ENCODE assay signal across 1 cellular context in the genomic region with DNA sequence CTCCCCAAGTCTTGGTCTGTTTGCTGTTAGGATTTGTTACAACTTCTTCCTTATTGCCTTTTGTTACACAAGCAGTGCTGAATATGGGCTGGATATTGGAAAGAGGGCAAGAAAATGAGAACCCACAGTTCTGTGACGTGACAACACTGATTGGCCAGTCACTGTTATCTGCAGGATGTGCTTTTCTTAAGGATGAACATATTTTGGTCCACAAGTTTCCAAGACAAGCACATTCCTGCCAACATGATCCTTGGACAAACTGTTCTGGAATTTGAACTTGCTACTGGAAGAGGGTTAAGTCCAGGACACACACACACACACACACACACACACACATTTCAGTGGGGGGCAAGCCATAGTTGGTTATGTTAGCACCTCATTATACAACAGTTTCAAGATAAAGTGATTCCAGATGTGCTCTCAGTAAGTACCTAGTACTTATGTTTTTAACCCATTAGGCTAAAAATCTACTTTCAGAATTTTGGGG.
TF ChIP-seq lines count a peak whose summit lies in the region.

No MANE protein-coding gene starts in this region.

TF ChIP-seq in GM23338, 12 proteins besides CTCF, POLR2A, EP300 and RAD21 (continued from another document):
- TF ChIP-seq, protein P1, sequence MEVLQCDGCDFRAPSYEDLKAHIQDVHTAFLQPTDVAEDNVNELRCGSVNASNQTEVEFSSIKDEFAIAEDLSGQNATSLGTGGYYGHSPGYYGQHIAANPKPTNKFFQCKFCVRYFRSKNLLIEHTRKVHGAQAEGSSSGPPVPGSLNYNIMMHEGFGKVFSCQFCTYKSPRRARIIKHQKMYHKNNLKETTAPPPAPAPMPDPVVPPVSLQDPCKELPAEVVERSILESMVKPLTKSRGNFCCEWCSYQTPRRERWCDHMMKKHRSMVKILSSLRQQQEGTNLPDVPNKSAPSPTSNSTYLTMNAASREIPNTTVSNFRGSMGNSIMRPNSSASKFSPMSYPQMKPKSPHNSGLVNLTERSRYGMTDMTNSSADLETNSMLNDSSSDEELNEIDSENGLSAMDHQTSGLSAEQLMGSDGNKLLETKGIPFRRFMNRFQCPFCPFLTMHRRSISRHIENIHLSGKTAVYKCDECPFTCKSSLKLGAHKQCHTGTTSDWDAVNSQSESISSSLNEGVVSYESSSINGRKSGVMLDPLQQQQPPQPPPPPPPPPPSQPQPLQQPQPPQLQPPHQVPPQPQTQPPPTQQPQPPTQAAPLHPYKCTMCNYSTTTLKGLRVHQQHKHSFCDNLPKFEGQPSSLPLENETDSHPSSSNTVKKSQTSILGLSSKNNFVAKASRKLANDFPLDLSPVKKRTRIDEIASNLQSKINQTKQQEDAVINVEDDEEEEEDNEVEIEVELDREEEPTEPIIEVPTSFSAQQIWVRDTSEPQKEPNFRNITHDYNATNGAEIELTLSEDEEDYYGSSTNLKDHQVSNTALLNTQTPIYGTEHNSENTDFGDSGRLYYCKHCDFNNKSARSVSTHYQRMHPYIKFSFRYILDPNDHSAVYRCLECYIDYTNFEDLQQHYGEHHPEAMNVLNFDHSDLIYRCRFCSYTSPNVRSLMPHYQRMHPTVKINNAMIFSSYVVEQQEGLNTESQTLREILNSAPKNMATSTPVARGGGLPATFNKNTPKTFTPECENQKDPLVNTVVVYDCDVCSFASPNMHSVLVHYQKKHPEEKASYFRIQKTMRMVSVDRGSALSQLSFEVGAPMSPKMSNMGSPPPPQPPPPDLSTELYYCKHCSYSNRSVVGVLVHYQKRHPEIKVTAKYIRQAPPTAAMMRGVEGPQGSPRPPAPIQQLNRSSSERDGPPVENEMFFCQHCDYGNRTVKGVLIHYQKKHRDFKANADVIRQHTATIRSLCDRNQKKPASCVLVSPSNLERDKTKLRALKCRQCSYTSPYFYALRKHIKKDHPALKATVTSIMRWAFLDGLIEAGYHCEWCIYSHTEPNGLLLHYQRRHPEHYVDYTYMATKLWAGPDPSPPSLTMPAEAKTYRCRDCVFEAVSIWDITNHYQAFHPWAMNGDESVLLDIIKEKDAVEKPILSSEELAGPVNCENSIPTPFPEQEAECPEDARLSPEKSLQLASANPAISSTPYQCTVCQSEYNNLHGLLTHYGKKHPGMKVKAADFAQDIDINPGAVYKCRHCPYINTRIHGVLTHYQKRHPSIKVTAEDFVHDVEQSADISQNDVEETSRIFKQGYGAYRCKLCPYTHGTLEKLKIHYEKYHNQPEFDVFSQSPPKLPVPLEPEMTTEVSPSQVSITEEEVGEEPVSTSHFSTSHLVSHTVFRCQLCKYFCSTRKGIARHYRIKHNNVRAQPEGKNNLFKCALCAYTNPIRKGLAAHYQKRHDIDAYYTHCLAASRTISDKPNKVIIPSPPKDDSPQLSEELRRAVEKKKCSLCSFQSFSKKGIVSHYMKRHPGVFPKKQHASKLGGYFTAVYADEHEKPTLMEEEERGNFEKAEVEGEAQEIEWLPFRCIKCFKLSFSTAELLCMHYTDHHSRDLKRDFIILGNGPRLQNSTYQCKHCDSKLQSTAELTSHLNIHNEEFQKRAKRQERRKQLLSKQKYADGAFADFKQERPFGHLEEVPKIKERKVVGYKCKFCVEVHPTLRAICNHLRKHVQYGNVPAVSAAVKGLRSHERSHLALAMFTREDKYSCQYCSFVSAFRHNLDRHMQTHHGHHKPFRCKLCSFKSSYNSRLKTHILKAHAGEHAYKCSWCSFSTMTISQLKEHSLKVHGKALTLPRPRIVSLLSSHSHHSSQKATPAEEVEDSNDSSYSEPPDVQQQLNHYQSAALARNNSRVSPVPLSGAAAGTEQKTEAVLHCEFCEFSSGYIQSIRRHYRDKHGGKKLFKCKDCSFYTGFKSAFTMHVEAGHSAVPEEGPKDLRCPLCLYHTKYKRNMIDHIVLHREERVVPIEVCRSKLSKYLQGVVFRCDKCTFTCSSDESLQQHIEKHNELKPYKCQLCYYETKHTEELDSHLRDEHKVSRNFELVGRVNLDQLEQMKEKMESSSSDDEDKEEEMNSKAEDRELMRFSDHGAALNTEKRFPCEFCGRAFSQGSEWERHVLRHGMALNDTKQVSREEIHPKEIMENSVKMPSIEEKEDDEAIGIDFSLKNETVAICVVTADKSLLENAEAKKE (CRISPR knock-in tag; IDR thresholded peaks at IDR 0.05): no peak
- TF ChIP-seq STAT1 (IDR thresholded peaks at IDR 0.05; ENCODE audit: unreplicated experiment): no peak
- no peak for TF ChIP-seq ZNF331 (CRISPR knock-in tag; IDR thresholded peaks at IDR 0.05; ENCODE audit: low read depth)
- TF ChIP-seq NANOG (IDR thresholded peaks at IDR 0.05; ENCODE audit: borderline replicate concordance): no peak
- TF ChIP-seq CREB1 (CRISPR knock-in tag; IDR thresholded peaks at IDR 0.05; ENCODE audit: low read depth): no peak
- TF ChIP-seq EZH2 (IDR thresholded peaks at IDR 0.05; ENCODE audit: low read depth, unreplicated experiment): no peak
- TF ChIP-seq, protein P2, sequence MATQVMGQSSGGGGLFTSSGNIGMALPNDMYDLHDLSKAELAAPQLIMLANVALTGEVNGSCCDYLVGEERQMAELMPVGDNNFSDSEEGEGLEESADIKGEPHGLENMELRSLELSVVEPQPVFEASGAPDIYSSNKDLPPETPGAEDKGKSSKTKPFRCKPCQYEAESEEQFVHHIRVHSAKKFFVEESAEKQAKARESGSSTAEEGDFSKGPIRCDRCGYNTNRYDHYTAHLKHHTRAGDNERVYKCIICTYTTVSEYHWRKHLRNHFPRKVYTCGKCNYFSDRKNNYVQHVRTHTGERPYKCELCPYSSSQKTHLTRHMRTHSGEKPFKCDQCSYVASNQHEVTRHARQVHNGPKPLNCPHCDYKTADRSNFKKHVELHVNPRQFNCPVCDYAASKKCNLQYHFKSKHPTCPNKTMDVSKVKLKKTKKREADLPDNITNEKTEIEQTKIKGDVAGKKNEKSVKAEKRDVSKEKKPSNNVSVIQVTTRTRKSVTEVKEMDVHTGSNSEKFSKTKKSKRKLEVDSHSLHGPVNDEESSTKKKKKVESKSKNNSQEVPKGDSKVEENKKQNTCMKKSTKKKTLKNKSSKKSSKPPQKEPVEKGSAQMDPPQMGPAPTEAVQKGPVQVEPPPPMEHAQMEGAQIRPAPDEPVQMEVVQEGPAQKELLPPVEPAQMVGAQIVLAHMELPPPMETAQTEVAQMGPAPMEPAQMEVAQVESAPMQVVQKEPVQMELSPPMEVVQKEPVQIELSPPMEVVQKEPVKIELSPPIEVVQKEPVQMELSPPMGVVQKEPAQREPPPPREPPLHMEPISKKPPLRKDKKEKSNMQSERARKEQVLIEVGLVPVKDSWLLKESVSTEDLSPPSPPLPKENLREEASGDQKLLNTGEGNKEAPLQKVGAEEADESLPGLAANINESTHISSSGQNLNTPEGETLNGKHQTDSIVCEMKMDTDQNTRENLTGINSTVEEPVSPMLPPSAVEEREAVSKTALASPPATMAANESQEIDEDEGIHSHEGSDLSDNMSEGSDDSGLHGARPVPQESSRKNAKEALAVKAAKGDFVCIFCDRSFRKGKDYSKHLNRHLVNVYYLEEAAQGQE (IDR thresholded peaks at IDR 0.05; ENCODE audit: unreplicated experiment): no peak
- no peak for TF ChIP-seq JUNB (IDR thresholded peaks at IDR 0.05; ENCODE audit: unreplicated experiment)
- no peak for TF ChIP-seq EZH2phosphoT487 (IDR thresholded peaks at IDR 0.05; ENCODE audit: unreplicated experiment)
- TF ChIP-seq, protein P3, sequence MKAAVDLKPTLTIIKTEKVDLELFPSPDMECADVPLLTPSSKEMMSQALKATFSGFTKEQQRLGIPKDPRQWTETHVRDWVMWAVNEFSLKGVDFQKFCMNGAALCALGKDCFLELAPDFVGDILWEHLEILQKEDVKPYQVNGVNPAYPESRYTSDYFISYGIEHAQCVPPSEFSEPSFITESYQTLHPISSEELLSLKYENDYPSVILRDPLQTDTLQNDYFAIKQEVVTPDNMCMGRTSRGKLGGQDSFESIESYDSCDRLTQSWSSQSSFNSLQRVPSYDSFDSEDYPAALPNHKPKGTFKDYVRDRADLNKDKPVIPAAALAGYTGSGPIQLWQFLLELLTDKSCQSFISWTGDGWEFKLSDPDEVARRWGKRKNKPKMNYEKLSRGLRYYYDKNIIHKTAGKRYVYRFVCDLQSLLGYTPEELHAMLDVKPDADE (IDR thresholded peaks at IDR 0.05): no peak
- TF ChIP-seq ZNF114 (CRISPR knock-in tag; IDR thresholded peaks at IDR 0.05): no peak
